Comparison of ENCODE assay signal across 8 cellular contexts in the genomic region with DNA sequence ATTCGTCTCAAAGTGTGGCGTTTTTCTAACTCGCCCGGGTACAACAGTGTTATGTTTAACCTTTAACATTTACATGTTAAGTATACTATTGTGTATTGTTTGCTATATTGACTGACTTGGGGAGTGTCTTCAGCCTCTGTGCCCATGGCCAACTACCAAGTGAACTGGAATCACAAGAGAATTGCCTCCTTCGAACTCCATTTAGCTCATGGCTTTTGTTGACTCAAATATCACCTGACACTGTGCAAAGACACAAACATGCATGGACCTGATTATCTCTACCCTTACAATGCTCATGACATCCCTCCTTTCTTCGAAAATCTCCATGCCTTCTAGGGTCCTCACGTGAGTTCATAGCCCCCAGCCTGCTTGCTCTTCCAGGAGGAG. TPM values are rescaled to one million over a fixed set of nuclear protein-coding genes. Genes with fewer than 3 reads are reported as not detected.
DNase-seq lines count a peak whose midpoint lies in the region; ATAC-seq and TF ChIP-seq lines count a peak whose summit lies in the region.

No MANE protein-coding gene starts in this region.

- peak; percentile 60 for ATAC-seq in mucosa of descending colon
- ATAC-seq in HG03280 (IDR thresholded peaks at IDR 0.05; ENCODE audit: unreplicated experiment) = no peak

- TF ChIP-seq CTCF in AG04450 (IDR thresholded peaks at IDR 0.05; ENCODE audit: low read depth, low read length) (no peak), HL-60 (IDR thresholded peaks at IDR 0.05; ENCODE audit: insufficient read depth, low read length) (no peak), mucosa of descending colon (IDR thresholded peaks at IDR 0.05) (no peak)

- H3K4me1 ChIP-seq in mucosa of descending colon (ENCODE audit: low read depth) = peaks cover 16% of the 10 kb centered on the region

- H3K27me3 ChIP-seq in AG04450 (ENCODE audit: control insufficient read depth, insufficient read depth, low read length) (no peaks in the 10 kb centered on the region), HL-60 (ENCODE audit: insufficient read depth, poor library complexity, severe bottlenecking) (no peaks in the 10 kb centered on the region)

- POLR2A ChIA-PET in AG04450 (lab: Yijun Ruan, JAX) = no interaction called here

- H3K36me3 ChIP-seq in mucosa of descending colon (ENCODE audit: low read depth) = no peaks in the 10 kb centered on the region

- H3K4me3 ChIP-seq in AG04450 (ENCODE audit: low read depth, low read length) (peak overlapping the region; percentile 95), HL-60 (replicated peaks; ENCODE audit: insufficient read depth, low read length) (peak overlapping the region; percentile 85), mucosa of descending colon (peak overlapping the region; percentile 44)

- intact Hi-C loops in mucosa of descending colon (cut with DNase I, micrococcal nuclease) (no loop called here), head of caudate nucleus (cut with DNase I) (no loop called here)

- H3K9me3 ChIP-seq in AG04450 (ENCODE audit: control insufficient read depth, insufficient read depth, low read length) (peaks cover 20% of the 10 kb centered on the region), mucosa of descending colon (peaks cover 28% of the 10 kb centered on the region)

- DNase-seq in AG04450 (ENCODE audit: low read depth, low spot score) (no peak), HL-60 (ENCODE audit: low read depth in 1 of 2, low spot score in 1 of 2) (no peak), cerebellar cortex (ENCODE audit: low spot score) (peak; percentile 14), mucosa of descending colon (peak in 1 of 3 donors; percentile 19), AG08396 (ENCODE audit: low spot score) (no peak), COLO829 (ENCODE audit: low spot score) (no peak), head of caudate nucleus (no peak)

- CTCF ChIA-PET in AG04450 (lab: Charles Lee) = interaction anchor here (0.8 to 1.5 kb wide), 4 partner anchors 14 to 69 kb away, joined by 3 to 7 read pairs (median 4); no protein-coding TSS in a partner anchor

- H3K27ac ChIP-seq in AG04450 (ENCODE audit: low read depth, low read length) (no peak overlapping the region), HL-60 (replicated peaks) (peak overlapping the region; percentile 92)

RNA-seq across cellular contexts. Expression of gene ZNF814, which starts 0.7 kb away (rescaled TPM):
- 5.4 and 5.6 TPM in 2 replicates for polyA plus RNA-seq in AG04450 (2011; rRNA removed)
- 14.1 and 14.6 TPM in 2 replicates for polyA minus RNA-seq in AG04450 (2011; rRNA and poly(A)+ RNA removed)
- total RNA-seq in mucosa of descending colon = 10 to 100 TPM in 2 of 3 donors, 1 to 10 TPM in 1; 9.1 to 24.5 (median 18.4) TPM

RNA-seq across cellular contexts. Expression of gene ZNF417, which starts 28.3 kb away (rescaled TPM):
- 6.2 and 8.4 TPM in 2 replicates for polyA plus RNA-seq in AG04450 (2011; rRNA removed)
- polyA minus RNA-seq in AG04450 (2011; rRNA and poly(A)+ RNA removed) = 8.9 and 13.1 TPM in 2 replicates
- 10 to 100 TPM; 12.3 to 19.9 (median 15.7) TPM for total RNA-seq in mucosa of descending colon

RNA-seq across cellular contexts. Expression of gene ZNF587, which starts 38.4 kb away (rescaled TPM):
- 15.7 and 18.3 TPM in 2 replicates for polyA plus RNA-seq in AG04450 (2011; rRNA removed)
- polyA minus RNA-seq in AG04450 (2011; rRNA and poly(A)+ RNA removed) = 33.6 and 42.5 TPM in 2 replicates
- 10 to 100 TPM; 51.9 to 80.7 (median 61.0) TPM for total RNA-seq in mucosa of descending colon

RNA-seq across cellular contexts. Expression of gene ZNF418, which starts 47.1 kb away (rescaled TPM):
- 2.7 and 3.1 TPM in 2 replicates for polyA plus RNA-seq in AG04450 (2011; rRNA removed)
- polyA minus RNA-seq in AG04450 (2011; rRNA and poly(A)+ RNA removed) = 3.5 and 7.0 TPM in 2 replicates
- 10 to 100 TPM in 1 of 3 donors, 1 to 10 TPM in 1, under 1 TPM in 1; 0.82 to 15.5 (median 4.1) TPM for total RNA-seq in mucosa of descending colon

RNA-seq across cellular contexts. Expression of gene ZNF587B, which starts 58.0 kb away (rescaled TPM):
- polyA plus RNA-seq in AG04450 (2011; rRNA removed) = 5.7 TPM in 2 replicates
- polyA minus RNA-seq in AG04450 (2011; rRNA and poly(A)+ RNA removed) = 16.0 and 22.5 TPM in 2 replicates
- 10 to 100 TPM; 13.9 to 21.1 (median 18.3) TPM for total RNA-seq in mucosa of descending colon

Comparison
In these comparisons a context has a peak if more than half of its experiments do, and no peak if none do; other contexts are left out.
1. H3K4me3 ChIP-seq: peak in every context shown above with its lines; median percentile 95 in AG04450; 85 in HL-60; 44 in mucosa of descending colon.